1 cellular context compared by ENCODE assay signal in genomic region chr9:125261501-125262216, GRCh38.
TF ChIP-seq lines count a peak whose summit lies in the region.

Gene GAPVD1, plus strand, starts transcription at chr9:125261826. Its CDS starts 37,096 bp downstream, at chr9:125298922.

TF ChIP-seq in HepG2, 621 proteins besides CTCF, POLR2A, EP300 and RAD21 (continued from another document and continues in another):
- TF ChIP-seq CC2D1A (CRISPR knock-in tag; IDR thresholded peaks at IDR 0.05) (no peak), MIXL1 (CRISPR knock-in tag; IDR thresholded peaks at IDR 0.05) (0 out of 2 replicates have a peak, but pooled peaks have one; percentile 15), ZNF292 (CRISPR knock-in tag; IDR thresholded peaks at IDR 0.05; ENCODE audit: borderline replicate concordance, low read depth) (peak; percentile 70; the same call in 1 of the 2 replicates), ZBTB2 (CRISPR knock-in tag; IDR thresholded peaks at IDR 0.05; ENCODE audit: low read depth) (0 out of 2 replicates have a peak, but pooled peaks have one; percentile 37), LRRFIP1 (CRISPR knock-in tag; conservative IDR thresholded peaks at IDR 0.05) (no peak), ZNF570 (CRISPR knock-in tag; IDR thresholded peaks at IDR 0.05; ENCODE audit: borderline replicate concordance) (no peak), MED1 (CRISPR knock-in tag; IDR thresholded peaks at IDR 0.05) (peak; percentile 71), BHLHE40 (IDR thresholded peaks at IDR 0.05; ENCODE audit: low read length) (peak; percentile 10; the same call in 1 of the 2 replicates), ZNF691 (CRISPR knock-in tag; IDR thresholded peaks at IDR 0.05; ENCODE audit: borderline replicate concordance, low read depth) (peak; percentile 80), PRDM15 (CRISPR knock-in tag; IDR thresholded peaks at IDR 0.05) (peak; percentile 61; the same call in 1 of the 2 replicates), GZF1 (CRISPR knock-in tag; IDR thresholded peaks at IDR 0.05) (0 out of 2 replicates have a peak, but pooled peaks have one; percentile 29), ONECUT2 (CRISPR knock-in tag; IDR thresholded peaks at IDR 0.05) (no peak), ZKSCAN8 (CRISPR knock-in tag; IDR thresholded peaks at IDR 0.05; ENCODE audit: borderline replicate concordance) (no peak), ZMAT3 (CRISPR knock-in tag; conservative IDR thresholded peaks at IDR 0.05) (0 out of 2 replicates have a peak, but pooled peaks have one; percentile 31), RARA (CRISPR knock-in tag; IDR thresholded peaks at IDR 0.05) (no peak), ZMYM3 (CRISPR knock-in tag; IDR thresholded peaks at IDR 0.05) (peak; percentile 53; the same call in 1 of the 2 replicates), KDM2A (CRISPR knock-in tag; IDR thresholded peaks at IDR 0.05; ENCODE audit: borderline replicate concordance, low read depth) (peak; percentile 38; the same call in 1 of the 2 replicates), ZNF30 (CRISPR knock-in tag; IDR thresholded peaks at IDR 0.05) (peak; percentile 75; the same call in 1 of the 2 replicates), NR2F2 (IDR thresholded peaks at IDR 0.05; ENCODE audit: borderline replicate concordance, low read depth) (no peak), HNF1B (CRISPR knock-in tag; IDR thresholded peaks at IDR 0.05) (0 out of 2 replicates have a peak, but pooled peaks have one; percentile 31), ZNF124 (CRISPR knock-in tag; IDR thresholded peaks at IDR 0.05) (no peak), ZNF790 (CRISPR knock-in tag; IDR thresholded peaks at IDR 0.05; ENCODE audit: borderline replicate concordance) (peak; percentile 61; the same call in 1 of the 2 replicates), IRF2 (CRISPR knock-in tag; IDR thresholded peaks at IDR 0.05) (0 out of 2 replicates have a peak, but pooled peaks have one; percentile 17), GMEB2 (CRISPR knock-in tag; IDR thresholded peaks at IDR 0.05; ENCODE audit: low read depth) (peak; percentile 67; the same call in 1 of the 2 replicates), ZNF513 (CRISPR knock-in tag; conservative IDR thresholded peaks at IDR 0.05) (no peak), GLMP (CRISPR knock-in tag; IDR thresholded peaks at IDR 0.05; ENCODE audit: borderline replicate concordance) (no peak), ZNF737 (CRISPR knock-in tag; IDR thresholded peaks at IDR 0.05; ENCODE audit: borderline replicate concordance) (peak; percentile 68; the same call in 1 of the 2 replicates), ZNF160 (CRISPR knock-in tag; IDR thresholded peaks at IDR 0.05) (peak; percentile 62; the same call in 1 of the 2 replicates), PAX8 (CRISPR knock-in tag; IDR thresholded peaks at IDR 0.05; ENCODE audit: borderline replicate concordance) (peak; percentile 99), ARID5B (CRISPR knock-in tag; IDR thresholded peaks at IDR 0.05) (no peak), PRDM10 (CRISPR knock-in tag; IDR thresholded peaks at IDR 0.05; ENCODE audit: low read depth) (0 out of 2 replicates have a peak, but pooled peaks have one; percentile 40)
